In genomic region chr20:62238569-62239277, GRCh38 we compare ENCODE assay signal across 8 cellular contexts. TPM values are rescaled to one million over a fixed set of nuclear protein-coding genes. Genes with fewer than 3 reads are reported as not detected.
DNase-seq lines count a peak whose midpoint lies in the region; ATAC-seq, FAIRE-seq and TF ChIP-seq lines count a peak whose summit lies in the region.

No MANE protein-coding gene starts in this region.

- H2AFZ ChIP-seq in H1 (ENCODE audit: low read length), result no peak overlapping the region

- TF ChIP-seq POLR2A in H1 (IDR thresholded peaks at IDR 0.05; ENCODE audit: control extremely low read depth in 1 of 2, low read depth in 2 of 2, low read length in 2 of 2), result no peak

- no peak overlapping the region for H3K4ac ChIP-seq in H1 (replicated peaks; ENCODE audit: insufficient read length, low read depth, low read length)

- WGBS in H1 (ENCODE audit: extremely low coverage in 1 of 2, insufficient coverage in 1 of 2, insufficient read length in 1 of 2, insufficient replicate concordance in 2 of 2, low coverage in 1 of 2, low lambda C conversion rate in 2 of 2, missing lambda C conversion rate in 1 of 2), 2 experiments, result 2% methylated on average over 18 of the region's 70 CpGs; no CpG with 5 or more reads in 1 of the 2 experiments

- CTCF ChIA-PET in H1 (lab: Charles Lee; ENCODE audit: partially characterized antibody), result no interaction called here

- H4K91ac ChIP-seq in H1 (replicated peaks; ENCODE audit: insufficient read length, low read length), result no peak overlapping the region

- H3K4me3 Mint-ChIP-seq in natural killer cell treated with Interleukin-12 subunit alpha and Interleukin-12 subunit beta and Interleukin-15 and Interleukin-18, amount 100 ng/mL, for 72 hours, result peak overlapping the region; percentile 85

- H3K4me1 Mint-ChIP-seq in natural killer cell treated with Interleukin-12 subunit alpha and Interleukin-12 subunit beta and Interleukin-15 and Interleukin-18, amount 100 ng/mL, for 72 hours (ENCODE audit: low read depth in 2 of 2), result peaks cover 25 to 32% of the 10 kb centered on the region in 2 donors

- peaks cover 17% of the 10 kb centered on the region for H3K79me1 ChIP-seq in H1 (ENCODE audit: low read depth, low read length)

- TF ChIP-seq RAD21 in H1 (IDR thresholded peaks at IDR 0.05 in 1 of 2, conservative IDR thresholded peaks at IDR 0.05 in 1 of 2; ENCODE audit: low read depth in 2 of 2, low read length in 2 of 2), result no peak

- H3K9ac ChIP-seq in NT2/D1 (ENCODE audit: insufficient read length, low read depth) (peak overlapping the region; percentile 78), H1 (replicated peaks in 1 of 4; ENCODE audit: extremely low read depth in 1 of 4, low read depth in 3 of 4, low read length in 3 of 4) (peak overlapping the region in 2 of 4 experiments; percentile 36 to 86; a peak in 4 of 7 replicates)

- DNase-seq in DMS 273 (lab: John Stamatoyannopoulos, UW; ENCODE audit: unreplicated experiment), result peak; percentile 44
- no peak for DNase-seq in DMS 273 treated with DMSO at 0.1 percent for 48 hours (lab: John Stamatoyannopoulos, UW)
- DNase-seq in NT2/D1 (ENCODE audit: low read depth, low spot score), result no peak
- no peak for DNase-seq in H1 (ENCODE audit: low read depth in 1 of 2, low spot score in 2 of 2)
- no peak for DNase-seq in natural killer cell treated with Interleukin-12 subunit alpha and Interleukin-12 subunit beta and Interleukin-15 and Interleukin-18, amount 100 ng/mL, for 72 hours (ENCODE audit: low spot score)
- no peak for DNase-seq in NCI-H2107 treated with DMSO at 0.1 percent for 48 hours (lab: John Stamatoyannopoulos, UW; ENCODE audit: unreplicated experiment)

- no peak for TF ChIP-seq CTCF in H1 (IDR thresholded peaks at IDR 0.05; ENCODE audit: control extremely low read depth in 1 of 3, insufficient read depth in 1 of 3, low read depth in 1 of 3, low read length in 3 of 3)

- peak; percentile 7 for ATAC-seq in HG02588 (IDR thresholded peaks at IDR 0.05; ENCODE audit: unreplicated experiment)
- peak in 1 of 2 donors; percentile 0 for ATAC-seq in natural killer cell treated with Interleukin-12 subunit alpha and Interleukin-12 subunit beta and Interleukin-15 and Interleukin-18, amount 100 ng/mL, for 72 hours
- ATAC-seq in HG03378 (IDR thresholded peaks at IDR 0.05; ENCODE audit: unreplicated experiment), result no peak

- no peak overlapping the region for H3K27ac ChIP-seq in H1 (ENCODE audit: low read depth, low read length)

- H3K4me3 ChIP-seq in NT2/D1 (ENCODE audit: insufficient read length, low read depth) (peak overlapping the region; percentile 77), H1 (ENCODE audit: extremely low read depth in 1 of 4, insufficient read depth in 2 of 4, low read depth in 3 of 4, low read length in 4 of 4) (peak overlapping the region; percentile 72 to 90 (median 74))

- POLR2A ChIA-PET in H1 (lab: Charles Lee; ENCODE audit: partially characterized antibody), result interaction anchor here (0.9 to 2.6 kb wide), 3 partner anchors 12 to 46 kb away, joined by 3 to 7 read pairs (median 3); no protein-coding TSS in a partner anchor

- no peak overlapping the region for H2BK20ac ChIP-seq in H1 (ENCODE audit: low read length)

- no peak for TF ChIP-seq EP300 in H1 (IDR thresholded peaks at IDR 0.05; ENCODE audit: borderline replicate concordance in 1 of 2, low read depth in 2 of 2, low read length in 2 of 2)

- no peaks in the 10 kb centered on the region for H3K27me3 Mint-ChIP-seq in natural killer cell treated with Interleukin-12 subunit alpha and Interleukin-12 subunit beta and Interleukin-15 and Interleukin-18, amount 100 ng/mL, for 72 hours

- H3K14ac ChIP-seq in H1 (ENCODE audit: insufficient read length), result no peak overlapping the region

- no peaks in the 10 kb centered on the region for H3K9me3 Mint-ChIP-seq in natural killer cell treated with Interleukin-12 subunit alpha and Interleukin-12 subunit beta and Interleukin-15 and Interleukin-18, amount 100 ng/mL, for 72 hours

- peaks cover 6 to 43% of the 10 kb centered on the region in 2 experiments; a peak in 3 of 4 replicates for H3K79me2 ChIP-seq in H1 (ENCODE audit: control insufficient read depth in 1 of 2, insufficient read depth in 2 of 2, low read length in 2 of 2)

- H3K36me3 Mint-ChIP-seq in natural killer cell treated with Interleukin-12 subunit alpha and Interleukin-12 subunit beta and Interleukin-15 and Interleukin-18, amount 100 ng/mL, for 72 hours, result no peaks in the 10 kb centered on the region

- peaks cover 18% of the 10 kb centered on the region for H3K4me1 ChIP-seq in NT2/D1 (ENCODE audit: insufficient read depth, insufficient read length)
- H3K4me1 ChIP-seq in H1 (replicated peaks in 1 of 4; ENCODE audit: control insufficient read depth in 3 of 4, insufficient read depth in 4 of 4, low read length in 3 of 4), result peaks cover 0 to 9% (median 6%) of the 10 kb centered on the region in 4 experiments; a peak in 5 of 7 replicates

- peak overlapping the region; percentile 80; the same call in 1 of the 2 replicates for H2BK5ac ChIP-seq in H1 (ENCODE audit: low read depth, low read length)

- H3K56ac ChIP-seq in H1 (replicated peaks; ENCODE audit: insufficient read length, low read depth, low read length), result no peak overlapping the region

- no peak overlapping the region for H2AK5ac ChIP-seq in H1 (ENCODE audit: low read depth, low read length)

- no peak overlapping the region for H2BK12ac ChIP-seq in H1 (ENCODE audit: low read depth, low read length)

- H3K4me2 ChIP-seq in H1 (ENCODE audit: insufficient read depth in 1 of 2, low read depth in 2 of 2, low read length in 2 of 2), result peak overlapping the region; percentile 89 to 91

- no peak overlapping the region for H3K23ac ChIP-seq in H1 (ENCODE audit: insufficient read length)

- H4K8ac ChIP-seq in H1 (ENCODE audit: extremely low read depth, insufficient read depth, low read length), result no peak overlapping the region

- H3K27ac Mint-ChIP-seq in natural killer cell treated with Interleukin-12 subunit alpha and Interleukin-12 subunit beta and Interleukin-15 and Interleukin-18, amount 100 ng/mL, for 72 hours, result peak overlapping the region; percentile 62 to 85

- no peak overlapping the region for H2BK15ac ChIP-seq in H1 (ENCODE audit: low read length)

- H3K18ac ChIP-seq in H1 (ENCODE audit: extremely low read depth, low read length), result peak overlapping the region; percentile 38; the same call in 1 of the 2 replicates

- peaks cover 2% of the 10 kb centered on the region; the same call in 1 of the 2 replicates for H3K23me2 ChIP-seq in H1 (ENCODE audit: low read depth, low read length)

- peaks cover 10 to 19% of the 10 kb centered on the region in 2 experiments for H4K20me1 ChIP-seq in H1 (replicated peaks in 1 of 2; ENCODE audit: control insufficient read depth in 1 of 2, insufficient read depth in 2 of 2, low read length in 2 of 2)

- peaks cover 18% of the 10 kb centered on the region for H3K27me3 ChIP-seq in NT2/D1 (ENCODE audit: insufficient read depth, insufficient read length)
- H3K27me3 ChIP-seq in H1 (replicated peaks in 1 of 4; ENCODE audit: control insufficient read depth in 3 of 4, extremely low read depth in 1 of 4, insufficient read depth in 3 of 4, low read length in 3 of 4), result 0 out of 7 replicates have a peak, but pooled peaks cover 0 to 3% (median 0%) of the 10 kb centered on the region in 4 experiments

- H4K5ac ChIP-seq in H1 (ENCODE audit: insufficient read length, low read depth, low read length), result no peak overlapping the region

- no peak overlapping the region for H2BK120ac ChIP-seq in H1 (replicated peaks; ENCODE audit: low read depth, low read length)

- FAIRE-seq in H1 (lab: Jason Lieb, UNC), result no peak

- H3K36me3 ChIP-seq in NT2/D1 (ENCODE audit: insufficient read depth, insufficient read length, low read length) (peaks cover 17% of the 10 kb centered on the region), H1 (ENCODE audit: control insufficient read depth in 2 of 4, insufficient read depth in 4 of 4, low read length in 3 of 4) (peaks cover 0 to 2% (median 0%) of the 10 kb centered on the region in 4 experiments; a peak in 1 of 8 replicates)

- H3K9me3 ChIP-seq in NT2/D1 (ENCODE audit: insufficient read depth, low read length), result no peaks in the 10 kb centered on the region
- H3K9me3 ChIP-seq in H1 (ENCODE audit: insufficient read depth in 2 of 2, low read depth in 1 of 2, low read length in 1 of 2), result peaks cover 0 to 2% of the 10 kb centered on the region in 2 experiments; a peak in 1 of 4 replicates

RNA-seq across cellular contexts. Expression of gene OSBPL2, which starts 0.4 kb away (rescaled TPM):
- total RNA-seq in H1 (2021; fragmentation: NEBNext Ultra II Directional; extraction: Animal tissue kit (Norgen Biotek cat#: 25700)), result 42.4 and 42.6 TPM in 2 replicates
- polyA plus RNA-seq in H1 (2011; rRNA removed), result 11.7 and 16.9 TPM in 2 replicates
- polyA plus RNA-seq in H1 (2011; cell fraction: cytosol; rRNA removed), result 17.9 TPM
- polyA plus RNA-seq in H1 (2011; cell fraction: nucleus; rRNA removed), result 47.6 TPM
- polyA plus RNA-seq in H1 (2012, experiment 1 of 2), result 21.7 to 24.9 TPM (median 23.7 TPM) in 4 replicates
- 5.0 TPM for polyA plus RNA-seq in H1 (2012, experiment 2 of 2)
- 17.0 TPM for polyA plus RNA-seq in H1 (2013, experiment 1 of 2)
- polyA plus RNA-seq in H1 (2013, experiment 2 of 2), result 15.9 TPM
- polyA minus RNA-seq in H1 (2011; rRNA and poly(A)+ RNA removed), result 51.4 and 59.5 TPM in 2 replicates
- polyA minus RNA-seq in H1 (2011; cell fraction: cytosol; rRNA and poly(A)+ RNA removed), result 16.6 TPM
- polyA minus RNA-seq in H1 (2011; cell fraction: nucleus; rRNA and poly(A)+ RNA removed), result 25.7 TPM
- 10 to 100 TPM; 38.7 to 47.7 TPM for total RNA-seq in natural killer cell treated with Interleukin-12 subunit alpha and Interleukin-12 subunit beta and Interleukin-15 and Interleukin-18, amount 100 ng/mL, for 72 hours

RNA-seq across cellular contexts. Expression of gene HRH3, which starts 18.6 kb away (rescaled TPM):
- 4.4 and 4.5 TPM in 2 replicates for total RNA-seq in H1 (2021; fragmentation: NEBNext Ultra II Directional; extraction: Animal tissue kit (Norgen Biotek cat#: 25700))
- polyA plus RNA-seq in H1 (2011; rRNA removed), result 2.0 and 3.1 TPM in 2 replicates
- polyA plus RNA-seq in H1 (2011; cell fraction: cytosol; rRNA removed), result 1.1 TPM
- polyA plus RNA-seq in H1 (2011; cell fraction: nucleus; rRNA removed), result 6.5 TPM
- 2.9 to 8.2 TPM (median 6.9 TPM) in 4 replicates for polyA plus RNA-seq in H1 (2012, experiment 1 of 2)
- polyA plus RNA-seq in H1 (2012, experiment 2 of 2), result 5.6 TPM
- 3.7 TPM for polyA plus RNA-seq in H1 (2013, experiment 1 of 2)
- polyA plus RNA-seq in H1 (2013, experiment 2 of 2), result 4.0 TPM
- polyA minus RNA-seq in H1 (2011; rRNA and poly(A)+ RNA removed), result 0.54 and 0.66 TPM in 2 replicates
- 3.4 TPM for polyA minus RNA-seq in H1 (2011; cell fraction: cytosol; rRNA and poly(A)+ RNA removed)
- 1.6 TPM for polyA minus RNA-seq in H1 (2011; cell fraction: nucleus; rRNA and poly(A)+ RNA removed)
- not detected for total RNA-seq in natural killer cell treated with Interleukin-12 subunit alpha and Interleukin-12 subunit beta and Interleukin-15 and Interleukin-18, amount 100 ng/mL, for 72 hours

RNA-seq across cellular contexts. Expression of gene MTG2, which starts 55.9 kb away (rescaled TPM):
- 22.8 and 24.1 TPM in 2 replicates for total RNA-seq in H1 (2021; fragmentation: NEBNext Ultra II Directional; extraction: Animal tissue kit (Norgen Biotek cat#: 25700))
- polyA plus RNA-seq in H1 (2011; rRNA removed), result 14.4 and 24.7 TPM in 2 replicates
- 18.4 TPM for polyA plus RNA-seq in H1 (2011; cell fraction: cytosol; rRNA removed)
- polyA plus RNA-seq in H1 (2011; cell fraction: nucleus; rRNA removed), result 19.7 TPM
- 17.7 to 22.3 TPM (median 18.6 TPM) in 4 replicates for polyA plus RNA-seq in H1 (2012, experiment 1 of 2)
- 18.3 TPM for polyA plus RNA-seq in H1 (2012, experiment 2 of 2)
- polyA plus RNA-seq in H1 (2013, experiment 1 of 2), result 23.6 TPM
- polyA plus RNA-seq in H1 (2013, experiment 2 of 2), result 23.9 TPM
- polyA minus RNA-seq in H1 (2011; rRNA and poly(A)+ RNA removed), result 7.7 and 10.8 TPM in 2 replicates
- 8.8 TPM for polyA minus RNA-seq in H1 (2011; cell fraction: cytosol; rRNA and poly(A)+ RNA removed)
- polyA minus RNA-seq in H1 (2011; cell fraction: nucleus; rRNA and poly(A)+ RNA removed), result 12.1 TPM
- 10 to 100 TPM; 39.3 to 57.9 TPM for total RNA-seq in natural killer cell treated with Interleukin-12 subunit alpha and Interleukin-12 subunit beta and Interleukin-15 and Interleukin-18, amount 100 ng/mL, for 72 hours
